ENCODE assay signal across 1 cellular context in genomic region chr10:3869036-3869435, GRCh38.
TF ChIP-seq lines count a peak whose summit lies in the region.

No MANE protein-coding gene starts in this region.

TF ChIP-seq in HEK293, 187 proteins besides CTCF, POLR2A, EP300 and RAD21 (continued from another document):
- no peak for TF ChIP-seq ZNF202 (tag by site-specific recombination; IDR thresholded peaks at IDR 0.05; ENCODE audit: borderline replicate concordance)
